In the genomic region with DNA sequence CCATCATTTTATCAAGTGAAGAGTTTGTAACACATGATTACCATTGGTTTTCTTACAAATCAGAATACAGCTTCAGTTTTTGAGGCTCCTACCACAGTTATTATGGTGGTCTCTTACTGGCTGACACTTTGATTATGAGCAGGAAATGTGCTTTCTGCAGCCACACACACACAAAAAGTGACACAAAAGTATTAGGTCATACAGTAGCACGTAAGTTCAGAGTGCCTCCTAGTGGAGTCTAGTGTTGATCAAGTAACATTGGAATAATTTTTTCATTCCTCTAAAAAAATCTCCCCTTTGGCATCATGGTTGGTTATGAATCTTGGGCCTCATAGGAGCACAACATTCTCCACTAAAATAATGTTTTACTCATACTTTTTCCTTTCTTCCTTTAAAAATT, we compare ENCODE assay signal across 10 cellular contexts. TPM values are rescaled to one million over a fixed set of nuclear protein-coding genes. Genes with fewer than 3 reads are reported as not detected.
DNase-seq lines count a peak whose midpoint lies in the region; ATAC-seq and TF ChIP-seq lines count a peak whose summit lies in the region.
"Had no signal": no experiment of that assay in that cellular context is flagged by ENCODE, and none has a peak within 500 bp of the region (broad histone marks: within the 10 kb centered on the region; RNA-seq: fewer than 3 reads in every experiment).

No MANE protein-coding gene starts in this region.

- H3K27me3 ChIP-seq in right lobe of liver = no peaks in the 10 kb centered on the region
- H3K27me3 ChIP-seq: SJCRH30, tibial nerve had no signal

- peak in 3 of 4 donors; percentile 28 to 49 (median 35) for TF ChIP-seq CTCF in right lobe of liver (IDR thresholded peaks at IDR 0.05)

- no peak overlapping the region for H3K27ac Mint-ChIP-seq in activated T-helper 17 cell treated with anti-CD3 and anti-CD28 coated beads, Interleukin-2, amount 50 U/mL, for 72 hours

- 20% methylated on average over 1 of the region's 1 CpG for WGBS in right lobe of liver (ENCODE audit: insufficient coverage, low coverage, low lambda C conversion rate, missing lambda C conversion rate)

- peaks cover 14% of the 10 kb centered on the region for H3K36me3 Mint-ChIP-seq in activated T-helper 17 cell treated with anti-CD3 and anti-CD28 coated beads, Interleukin-2, amount 50 U/mL, for 72 hours (ENCODE audit: low read depth)

- H3K36me3 ChIP-seq in right lobe of liver = no peaks in the 10 kb centered on the region
- H3K36me3 ChIP-seq: SJCRH30, tibial nerve had no signal

- H3K4me3 ChIP-seq in right lobe of liver = no peak overlapping the region
- H3K4me3 ChIP-seq: SJCRH30, tibial nerve had no signal

- no peaks in the 10 kb centered on the region for H3K27me3 Mint-ChIP-seq in activated T-helper 17 cell treated with anti-CD3 and anti-CD28 coated beads, Interleukin-2, amount 50 U/mL, for 72 hours

- H3K4me3 Mint-ChIP-seq in activated T-helper 17 cell treated with anti-CD3 and anti-CD28 coated beads, Interleukin-2, amount 50 U/mL, for 72 hours = no peak overlapping the region

- H3K9me3 ChIP-seq in right lobe of liver = no peaks in the 10 kb centered on the region
- H3K9me3 ChIP-seq: SJCRH30, tibial nerve had no signal

- DNase-seq in Daoy (ENCODE audit: low read depth) = peak; percentile 19
- DNase-seq in Kasumi-1 (lab: John Stamatoyannopoulos, UW) = peak; percentile 31 to 42
- DNase-seq in right lobe of liver = no peak
- DNase-seq in NCI-H1436 treated with DMSO at 0.1 percent for 48 hours (lab: John Stamatoyannopoulos, UW) = no peak
- no peak for DNase-seq in NCI-H2227 treated with DMSO at 0.1 percent for 48 hours (lab: John Stamatoyannopoulos, UW)
- DNase-seq in Ammon's horn (ENCODE audit: low spot score) = no peak
- no peak for DNase-seq in foreskin melanocyte
- DNase-seq: SJCRH30 had no signal

- no peaks in the 10 kb centered on the region for H3K9me3 Mint-ChIP-seq in activated T-helper 17 cell treated with anti-CD3 and anti-CD28 coated beads, Interleukin-2, amount 50 U/mL, for 72 hours

- peaks cover 9% of the 10 kb centered on the region for H3K4me1 Mint-ChIP-seq in activated T-helper 17 cell treated with anti-CD3 and anti-CD28 coated beads, Interleukin-2, amount 50 U/mL, for 72 hours

- no peak overlapping the region for H3K27ac ChIP-seq in right lobe of liver
- H3K27ac ChIP-seq: SJCRH30, tibial nerve had no signal

- no peak for TF ChIP-seq POLR2A in right lobe of liver (IDR thresholded peaks at IDR 0.05)

- peak; percentile 37 for ATAC-seq in activated T-helper 17 cell treated with anti-CD3 and anti-CD28 coated beads, Interleukin-2, amount 50 U/mL, for 72 hours (replicated peaks)
- ATAC-seq in right lobe of liver = peak in 1 of 4 donors; percentile 16

- peaks cover 0 to 54% (median 5%) of the 10 kb centered on the region in 4 donors for H3K4me1 ChIP-seq in right lobe of liver

- intact Hi-C loops in right lobe of liver (cut with DNase I) = no loop called here

RNA-seq across cellular contexts. Expression of gene PAM, which starts 37.6 kb away (rescaled TPM):
- total RNA-seq in Daoy (2014; rRNA removed; shearing (Covaris generic)) = 67.1 and 120 TPM in 2 replicates
- 100 to 1,000 TPM in 1 of 2 donors, 10 to 100 TPM in 1; 66.5 to 153 TPM for total RNA-seq in activated T-helper 17 cell treated with anti-CD3 and anti-CD28 coated beads, Interleukin-2, amount 50 U/mL, for 72 hours
- 10 to 100 TPM; 10.9 to 22.7 (median 16.8) TPM for total RNA-seq in right lobe of liver

Comparison
In these comparisons a context has a peak if more than half of its experiments do, and no peak if none do; other contexts are left out.
1. DNase-seq: peak in Daoy (single experiment) and Kasumi-1 (2 of 2); none in right lobe of liver (0 of 3), NCI-H1436 treated with DMSO at 0.1 percent for 48 hours (single experiment), NCI-H2227 treated with DMSO at 0.1 percent for 48 hours (single experiment), Ammon's horn (single experiment) and foreskin melanocyte (single experiment).